8 cellular contexts compared by ENCODE assay signal in the genomic region with DNA sequence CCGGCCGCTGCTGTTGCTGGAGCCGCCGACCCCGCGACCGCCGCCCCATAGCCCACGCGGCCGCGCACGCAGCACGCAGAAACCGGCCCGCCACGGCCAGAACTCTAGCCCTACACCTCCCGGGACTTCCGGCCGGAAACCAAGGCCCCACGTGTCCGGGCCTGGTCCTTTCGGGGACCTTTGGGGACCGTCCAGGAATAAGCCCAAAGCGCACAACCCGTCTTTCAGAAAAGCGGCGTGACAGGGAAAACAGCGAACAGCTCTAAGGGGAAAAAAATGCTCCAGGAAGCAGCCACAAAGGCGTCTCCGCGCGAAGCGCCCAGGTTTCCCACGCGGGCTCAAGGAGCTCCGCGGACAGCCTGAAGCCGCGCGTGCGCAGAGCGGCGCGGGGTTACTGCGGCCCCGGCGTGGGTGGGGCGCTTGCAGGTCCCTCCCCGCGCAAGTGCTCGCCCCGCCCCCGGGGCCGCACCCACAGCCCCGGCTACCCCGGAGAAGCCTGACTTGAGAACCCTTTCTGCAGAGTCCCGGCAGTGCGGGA.
DNase-seq lines count a peak whose midpoint lies in the region; ATAC-seq and TF ChIP-seq lines count a peak whose summit lies in the region.

A gene (minus strand): TSS at position 114 of the 538 bp plus-strand sequence. CDS start 65 bp downstream, at position 49.
A gene with protein sequence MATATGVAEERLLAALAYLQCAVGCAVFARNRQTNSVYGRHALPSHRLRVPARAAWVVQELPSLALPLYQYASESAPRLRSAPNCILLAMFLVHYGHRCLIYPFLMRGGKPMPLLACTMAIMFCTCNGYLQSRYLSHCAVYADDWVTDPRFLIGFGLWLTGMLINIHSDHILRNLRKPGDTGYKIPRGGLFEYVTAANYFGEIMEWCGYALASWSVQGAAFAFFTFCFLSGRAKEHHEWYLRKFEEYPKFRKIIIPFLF (plus strand): TSS at position 510 of the 538 bp plus-strand sequence. CDS start 137 bp downstream, outside the sequence.

- no peak for TF ChIP-seq CTCF in AG10803 (conservative IDR thresholded peaks at IDR 0.05; ENCODE audit: low read length)

- ATAC-seq in GM19043 (IDR thresholded peaks at IDR 0.05; ENCODE audit: low read depth, unreplicated experiment) (peak; percentile 86), HG03354 (IDR thresholded peaks at IDR 0.05; ENCODE audit: poor library complexity, severe bottlenecking, unreplicated experiment) (peak; percentile 89)

- peak within 1 kb of the TSS; percentile 93 for H3K4me3 ChIP-seq in AG10803 (ENCODE audit: low read length)

- DNase-seq in AG10803 (ENCODE audit: low read depth) (peak; percentile 89), NCI-H446 (lab: John Stamatoyannopoulos, UW) (peak; percentile 95 to 98), islet precursor cell (peak; percentile 94)
- DNase-seq in activated CD4-positive, CD25-positive, alpha-beta regulatory T cell treated with anti-CD3 and anti-CD28 coated beads, Interleukin-2, amount 50 U/mL, for 16 hours (ENCODE audit: low read depth, low spot score), result peak; percentile 81
- peak; percentile 94 for DNase-seq in central memory CD4-positive, alpha-beta T cell
- peak; percentile 92 for DNase-seq in stimulated activated CD4-positive, alpha-beta T cell treated with anti-CD3 and anti-CD28 coated beads, Interleukin-12 subunit alpha, Interleukin-12 subunit beta, amount 100 ng/mL, for 4 hours

Comparison
In these comparisons a context has a peak if more than half of its experiments do, and no peak if none do; other contexts are left out.
1. Peak in every context shown above with its lines: DNase-seq, ATAC-seq and H3K4me3 ChIP-seq.